ENCODE assay signal across 14 cellular contexts in genomic region chr5:142864293-142865260, GRCh38.
A peak's percentile ranks its signal among the peaks of the same experiment; 100 is the strongest.
DNase-seq lines count a peak whose midpoint lies in the region; ATAC-seq and TF ChIP-seq lines count a peak whose summit lies in the region.
"Had no signal": no experiment of that assay in that cellular context is flagged by ENCODE, and none has a peak within 500 bp of the region (broad histone marks: within the 10 kb centered on the region; RNA-seq: fewer than 3 reads in every experiment).

No MANE protein-coding gene starts in this region.

- no peaks in the 10 kb centered on the region for H3K36me3 Mint-ChIP-seq in activated naive CD4-positive, alpha-beta T cell treated with anti-CD3 and anti-CD28 coated beads for 36 hours (ENCODE audit: low read depth)
- no peaks in the 10 kb centered on the region for H3K36me3 Mint-ChIP-seq in activated naive CD8-positive, alpha-beta T cell treated with anti-CD3 and anti-CD28 coated beads for 36 hours

- H3K9me3 ChIP-seq in iPS DF 6.9 (ENCODE audit: control insufficient read depth, insufficient read depth, low read length) = no peaks in the 10 kb centered on the region
- H3K9me3 ChIP-seq in testis = no peaks in the 10 kb centered on the region
- H3K9me3 ChIP-seq: gastroesophageal sphincter had no signal

- no peak for TF ChIP-seq CTCF in testis (IDR thresholded peaks at IDR 0.05)

- TF ChIP-seq POLR2A in testis (IDR thresholded peaks at IDR 0.05) = no peak

- H3K36me3 ChIP-seq in iPS DF 6.9 (ENCODE audit: control insufficient read depth, insufficient read depth, low read length) (no peaks in the 10 kb centered on the region), testis (ENCODE audit: low read depth, missing control alignments) (no peaks in the 10 kb centered on the region)
- H3K36me3 ChIP-seq: gastroesophageal sphincter had no signal

- peaks cover 30% of the 10 kb centered on the region for H3K4me1 Mint-ChIP-seq in activated naive CD4-positive, alpha-beta T cell treated with anti-CD3 and anti-CD28 coated beads for 36 hours (ENCODE audit: low read depth)
- H3K4me1 Mint-ChIP-seq in activated naive CD8-positive, alpha-beta T cell treated with anti-CD3 and anti-CD28 coated beads for 36 hours = peaks cover 33% of the 10 kb centered on the region

- peak overlapping the region; percentile 89 for H3K27ac Mint-ChIP-seq in activated naive CD4-positive, alpha-beta T cell treated with anti-CD3 and anti-CD28 coated beads for 36 hours
- H3K27ac Mint-ChIP-seq in activated naive CD8-positive, alpha-beta T cell treated with anti-CD3 and anti-CD28 coated beads for 36 hours = peak overlapping the region; percentile 75

- H3K27me3 ChIP-seq in iPS DF 6.9 (ENCODE audit: control insufficient read depth, insufficient read depth, low read length) (no peaks in the 10 kb centered on the region), testis (no peaks in the 10 kb centered on the region)
- H3K27me3 ChIP-seq: gastroesophageal sphincter had no signal

- no peak for DNase-seq in activated naive CD4-positive, alpha-beta T cell treated with anti-CD3 and anti-CD28 coated beads for 36 hours
- no peak for DNase-seq in activated naive CD4-positive, alpha-beta T cell (lab: John Stamatoyannopoulos, UW)
- no peak for DNase-seq in activated naive CD8-positive, alpha-beta T cell treated with anti-CD3 and anti-CD28 coated beads for 36 hours
- no peak for DNase-seq in iPS DF 6.9 (ENCODE audit: low read depth, low spot score)
- DNase-seq in testis = peak; percentile 70
- no peak for DNase-seq in SW480 (ENCODE audit: low spot score)
- no peak for DNase-seq in MV-4-11 (lab: John Stamatoyannopoulos, UW)
- DNase-seq: activated CD4-positive, alpha-beta T cell treated with anti-CD3 and anti-CD28 coated beads, Interleukin-2, amount 50 U/mL, for 48 hours; GM23248; NCI-H2171 had no signal

- H3K27me3 Mint-ChIP-seq in activated naive CD4-positive, alpha-beta T cell treated with anti-CD3 and anti-CD28 coated beads for 36 hours (ENCODE audit: low read depth) = no peaks in the 10 kb centered on the region
- no peaks in the 10 kb centered on the region for H3K27me3 Mint-ChIP-seq in activated naive CD8-positive, alpha-beta T cell treated with anti-CD3 and anti-CD28 coated beads for 36 hours

- H3K27ac ChIP-seq in iPS DF 6.9 (ENCODE audit: low read length) = peak overlapping the region; percentile 25
- peak overlapping the region; percentile 57 to 63 for H3K27ac ChIP-seq in testis
- H3K27ac ChIP-seq: GM23248, PC-9 had no signal

- H3K4me1 ChIP-seq in iPS DF 6.9 (ENCODE audit: control insufficient read depth, insufficient read depth, low read length) (peaks cover 12% of the 10 kb centered on the region; the same call in 1 of the 2 replicates), testis (peaks cover 34% of the 10 kb centered on the region)

- H3K4me3 ChIP-seq in iPS DF 6.9 (ENCODE audit: low read length) = no peak overlapping the region
- H3K4me3 ChIP-seq in testis = no peak overlapping the region
- H3K4me3 ChIP-seq: gastroesophageal sphincter, GM23248, PC-9 had no signal

- no peaks in the 10 kb centered on the region for H3K9me3 Mint-ChIP-seq in activated naive CD4-positive, alpha-beta T cell treated with anti-CD3 and anti-CD28 coated beads for 36 hours
- H3K9me3 Mint-ChIP-seq in activated naive CD8-positive, alpha-beta T cell treated with anti-CD3 and anti-CD28 coated beads for 36 hours = no peaks in the 10 kb centered on the region

- no CpG with 5 or more reads among the region's 13 CpGs for WGBS in iPS DF 6.9 (ENCODE audit: insufficient coverage, insufficient read length)
- 66 to 76% methylated on average over 13 of the region's 13 CpGs for WGBS in testis, 2 donors

- intact Hi-C loops in activated naive CD4-positive, alpha-beta T cell treated with anti-CD3 and anti-CD28 coated beads for 36 hours (cut with micrococcal nuclease) = loop anchor here (1.0 kb wide), 4 partner anchors 38 to 81 kb away; no protein-coding TSS in a partner anchor
- intact Hi-C loops in testis (cut with DNase I; ENCODE audit: low total_unique reads) = no loop called here

- CTCF ChIA-PET in activated naive CD4-positive, alpha-beta T cell treated with anti-CD3 and anti-CD28 coated beads for 36 hours (lab: Charles Lee) = interaction anchor here (0.9 to 1.8 kb wide), 13 partner anchors 11 to 152 kb away, joined by 3 to 14 read pairs (median 5); no protein-coding TSS in a partner anchor

- no peak for ATAC-seq in HG02884 (IDR thresholded peaks at IDR 0.05; ENCODE audit: unreplicated experiment)
- ATAC-seq: gastroesophageal sphincter, left lobe of liver had no signal

- H3K4me3 Mint-ChIP-seq in activated naive CD4-positive, alpha-beta T cell treated with anti-CD3 and anti-CD28 coated beads for 36 hours = peak overlapping the region; percentile 62
- H3K4me3 Mint-ChIP-seq in activated naive CD8-positive, alpha-beta T cell treated with anti-CD3 and anti-CD28 coated beads for 36 hours = peak overlapping the region; percentile 19
